1 cellular context compared by ENCODE assay signal in the genomic region with DNA sequence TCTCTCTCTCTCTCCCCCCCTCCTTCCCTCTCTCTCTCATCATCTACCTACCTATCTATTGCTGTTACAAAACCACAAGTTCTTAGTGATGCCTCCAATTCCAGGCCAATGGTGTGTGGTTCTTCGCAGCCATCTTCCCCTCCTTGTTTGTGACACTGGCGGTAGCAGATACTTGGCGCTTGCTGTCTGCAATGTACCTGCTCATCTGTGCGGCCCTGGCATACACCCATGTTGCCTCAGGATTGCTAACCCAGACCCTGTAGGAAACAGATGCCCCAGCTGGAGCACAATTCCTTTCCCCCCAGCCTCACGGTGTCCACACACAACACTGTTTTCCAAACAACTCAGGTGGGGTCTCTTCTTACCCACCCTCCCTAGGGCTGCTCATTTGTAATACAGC.
A peak's percentile ranks its signal among the peaks of the same experiment; 100 is the strongest.
TF ChIP-seq lines count a peak whose summit lies in the region.

No MANE protein-coding gene starts in this region.

TF ChIP-seq in HepG2, 621 proteins besides CTCF, POLR2A, EP300 and RAD21:
- TF ChIP-seq ZFP82 (CRISPR knock-in tag; IDR thresholded peaks at IDR 0.05; ENCODE audit: borderline replicate concordance), result no peak
- TF ChIP-seq, protein P1, sequence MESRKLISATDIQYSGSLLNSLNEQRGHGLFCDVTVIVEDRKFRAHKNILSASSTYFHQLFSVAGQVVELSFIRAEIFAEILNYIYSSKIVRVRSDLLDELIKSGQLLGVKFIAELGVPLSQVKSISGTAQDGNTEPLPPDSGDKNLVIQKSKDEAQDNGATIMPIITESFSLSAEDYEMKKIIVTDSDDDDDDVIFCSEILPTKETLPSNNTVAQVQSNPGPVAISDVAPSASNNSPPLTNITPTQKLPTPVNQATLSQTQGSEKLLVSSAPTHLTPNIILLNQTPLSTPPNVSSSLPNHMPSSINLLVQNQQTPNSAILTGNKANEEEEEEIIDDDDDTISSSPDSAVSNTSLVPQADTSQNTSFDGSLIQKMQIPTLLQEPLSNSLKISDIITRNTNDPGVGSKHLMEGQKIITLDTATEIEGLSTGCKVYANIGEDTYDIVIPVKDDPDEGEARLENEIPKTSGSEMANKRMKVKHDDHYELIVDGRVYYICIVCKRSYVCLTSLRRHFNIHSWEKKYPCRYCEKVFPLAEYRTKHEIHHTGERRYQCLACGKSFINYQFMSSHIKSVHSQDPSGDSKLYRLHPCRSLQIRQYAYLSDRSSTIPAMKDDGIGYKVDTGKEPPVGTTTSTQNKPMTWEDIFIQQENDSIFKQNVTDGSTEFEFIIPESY (CRISPR knock-in tag; IDR thresholded peaks at IDR 0.05), result peak; percentile 34; the same call in 1 of the 2 replicates
- no peak for TF ChIP-seq RAD51 (IDR thresholded peaks at IDR 0.05; ENCODE audit: borderline replicate concordance)
